In the genomic region with DNA sequence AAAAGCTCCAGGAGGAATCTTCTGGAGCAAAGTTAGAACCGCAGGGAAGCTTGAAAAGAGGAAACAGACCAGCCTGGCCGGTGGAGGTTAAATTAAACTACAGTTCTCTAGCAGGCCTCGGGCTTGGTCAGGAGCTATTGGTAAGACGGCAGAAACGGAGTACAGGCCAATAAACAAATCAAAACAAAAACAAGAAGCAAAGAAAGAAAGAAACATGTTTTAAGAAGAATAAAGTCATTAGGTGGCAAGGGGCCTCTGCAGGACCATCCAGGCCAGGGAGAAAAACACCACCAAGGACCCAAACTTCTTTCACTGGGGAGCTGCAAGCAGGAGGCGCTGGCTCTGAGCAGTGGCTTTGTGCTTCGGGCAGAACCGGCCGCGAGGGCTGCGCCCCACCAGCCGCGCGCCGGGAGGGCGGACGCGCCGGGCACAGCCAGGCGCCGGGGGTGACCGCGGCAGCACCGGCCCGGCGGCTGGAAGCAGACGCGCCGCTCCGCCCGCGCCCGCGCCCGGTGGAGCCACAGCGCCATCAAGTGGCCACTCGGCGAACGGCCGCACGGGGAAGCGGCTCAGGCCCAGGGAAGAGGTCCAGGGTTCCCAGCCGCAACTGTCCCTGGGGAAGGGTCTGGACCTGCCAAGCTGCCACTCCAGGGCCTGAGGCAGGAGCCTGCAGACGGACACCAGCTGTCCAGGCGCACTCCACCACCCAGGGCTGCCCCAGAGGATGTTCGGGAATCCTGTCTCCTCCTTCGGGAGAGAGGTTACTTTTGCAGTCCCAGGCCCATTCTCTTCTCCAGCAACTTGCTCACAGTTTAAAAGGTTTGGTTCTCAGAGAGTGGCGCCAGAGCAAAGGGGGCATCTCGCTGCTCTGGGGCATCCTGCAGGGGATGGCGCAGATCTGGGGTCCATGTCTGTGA, we compare ENCODE assay signal across 8 cellular contexts.
DNase-seq lines count a peak whose midpoint lies in the region; ATAC-seq, FAIRE-seq and TF ChIP-seq lines count a peak whose summit lies in the region.

No MANE protein-coding gene starts in this region.

- 25 to 26% methylated on average over 18 to 23 of the region's 50 CpGs for WGBS in thyroid gland, 2 donors

- DNase-seq in DMS114 treated with DMSO at 0.1 percent for 48 hours (lab: John Stamatoyannopoulos, UW; ENCODE audit: unreplicated experiment) (peak; percentile 30), HTR-8/SVneo (ENCODE audit: insufficient read length, low spot score) (peak; percentile 87), fibroblast of the conjunctiva (ENCODE audit: low read depth) (peak; percentile 33), neural crest cell (ENCODE audit: low read depth, low spot score) (peak; percentile 95), thyroid gland (peak; percentile 81 to 83)

- H3K4me3 Mint-ChIP-seq in activated T-helper 17 cell treated with anti-CD3 and anti-CD28 coated beads, Interleukin-2, amount 50 U/mL, for 72 hours, result peak overlapping the region; percentile 31
- no peak overlapping the region for H3K4me3 Mint-ChIP-seq in neural crest cell

- intact Hi-C loops in thyroid gland (cut with DNase I), result loop anchor here (5.0 to 10.0 kb wide), 2 partner anchors 415 to 1063 kb away; a partner anchor contains a TSS

- TF ChIP-seq POLR2A in thyroid gland (IDR thresholded peaks at IDR 0.05), result peak in 1 of 2 donors; percentile 50

- peak; percentile 83 for ATAC-seq in GM21390 (IDR thresholded peaks at IDR 0.05; ENCODE audit: unreplicated experiment)
- peak; percentile 83 for ATAC-seq in activated T-helper 17 cell treated with anti-CD3 and anti-CD28 coated beads, Interleukin-2, amount 50 U/mL, for 72 hours (replicated peaks)

- H3K36me3 Mint-ChIP-seq in activated T-helper 17 cell treated with anti-CD3 and anti-CD28 coated beads, Interleukin-2, amount 50 U/mL, for 72 hours (ENCODE audit: low read depth), result no peaks in the 10 kb centered on the region
- peaks cover 5% of the 10 kb centered on the region for H3K36me3 Mint-ChIP-seq in neural crest cell (ENCODE audit: low read depth)

- peaks cover 12 to 16% of the 10 kb centered on the region in 2 donors for H3K4me1 ChIP-seq in thyroid gland

- TF ChIP-seq CTCF in neural crest cell (conservative IDR thresholded peaks at IDR 0.05) (peak; percentile 89), thyroid gland (IDR thresholded peaks at IDR 0.05) (peak; percentile 50 to 100 (median 94))

- H3K36me3 ChIP-seq in thyroid gland, result no peaks in the 10 kb centered on the region

- no peak overlapping the region for H3K27ac Mint-ChIP-seq in activated T-helper 17 cell treated with anti-CD3 and anti-CD28 coated beads, Interleukin-2, amount 50 U/mL, for 72 hours
- no peak overlapping the region for H3K27ac Mint-ChIP-seq in neural crest cell (ENCODE audit: unreplicated experiment)

- peak overlapping the region; percentile 66 to 68 (median 68) for H3K27ac ChIP-seq in thyroid gland

- no peaks in the 10 kb centered on the region for H3K9me3 Mint-ChIP-seq in activated T-helper 17 cell treated with anti-CD3 and anti-CD28 coated beads, Interleukin-2, amount 50 U/mL, for 72 hours
- no peaks in the 10 kb centered on the region for H3K9me3 Mint-ChIP-seq in neural crest cell

- no peaks in the 10 kb centered on the region for H3K9me3 ChIP-seq in thyroid gland

- H3K4me3 ChIP-seq in thyroid gland (replicated peaks in 1 of 3), result no peak overlapping the region

- FAIRE-seq in HTR-8/SVneo (lab: Jason Lieb, UNC), result peak; percentile 98

- peaks cover 8% of the 10 kb centered on the region for H3K27me3 Mint-ChIP-seq in activated T-helper 17 cell treated with anti-CD3 and anti-CD28 coated beads, Interleukin-2, amount 50 U/mL, for 72 hours
- H3K27me3 Mint-ChIP-seq in neural crest cell (ENCODE audit: low read depth), result no peaks in the 10 kb centered on the region

- no peaks in the 10 kb centered on the region for H3K4me1 Mint-ChIP-seq in activated T-helper 17 cell treated with anti-CD3 and anti-CD28 coated beads, Interleukin-2, amount 50 U/mL, for 72 hours
- peaks cover 38% of the 10 kb centered on the region for H3K4me1 Mint-ChIP-seq in neural crest cell

- no peaks in the 10 kb centered on the region for H3K27me3 ChIP-seq in thyroid gland

TF ChIP-seq in PFSK-1, 5 proteins besides CTCF, POLR2A, EP300 and RAD21:
- no peak for TF ChIP-seq SIN3A (IDR thresholded peaks at IDR 0.05; ENCODE audit: borderline replicate concordance, insufficient read depth, low read length)
- TF ChIP-seq POLR2AphosphoS5 (IDR thresholded peaks at IDR 0.05; ENCODE audit: low read depth, low read length), result no peak
- peak; percentile 46 for TF ChIP-seq FOXP2 (optimal IDR thresholded peaks at IDR 0.05; ENCODE audit: borderline replicate concordance, extremely low read depth, extremely low read length, insufficient read depth)
- no peak for TF ChIP-seq TAF1 (IDR thresholded peaks at IDR 0.05; ENCODE audit: borderline replicate concordance, insufficient read depth, low read length)
- TF ChIP-seq, protein P1, sequence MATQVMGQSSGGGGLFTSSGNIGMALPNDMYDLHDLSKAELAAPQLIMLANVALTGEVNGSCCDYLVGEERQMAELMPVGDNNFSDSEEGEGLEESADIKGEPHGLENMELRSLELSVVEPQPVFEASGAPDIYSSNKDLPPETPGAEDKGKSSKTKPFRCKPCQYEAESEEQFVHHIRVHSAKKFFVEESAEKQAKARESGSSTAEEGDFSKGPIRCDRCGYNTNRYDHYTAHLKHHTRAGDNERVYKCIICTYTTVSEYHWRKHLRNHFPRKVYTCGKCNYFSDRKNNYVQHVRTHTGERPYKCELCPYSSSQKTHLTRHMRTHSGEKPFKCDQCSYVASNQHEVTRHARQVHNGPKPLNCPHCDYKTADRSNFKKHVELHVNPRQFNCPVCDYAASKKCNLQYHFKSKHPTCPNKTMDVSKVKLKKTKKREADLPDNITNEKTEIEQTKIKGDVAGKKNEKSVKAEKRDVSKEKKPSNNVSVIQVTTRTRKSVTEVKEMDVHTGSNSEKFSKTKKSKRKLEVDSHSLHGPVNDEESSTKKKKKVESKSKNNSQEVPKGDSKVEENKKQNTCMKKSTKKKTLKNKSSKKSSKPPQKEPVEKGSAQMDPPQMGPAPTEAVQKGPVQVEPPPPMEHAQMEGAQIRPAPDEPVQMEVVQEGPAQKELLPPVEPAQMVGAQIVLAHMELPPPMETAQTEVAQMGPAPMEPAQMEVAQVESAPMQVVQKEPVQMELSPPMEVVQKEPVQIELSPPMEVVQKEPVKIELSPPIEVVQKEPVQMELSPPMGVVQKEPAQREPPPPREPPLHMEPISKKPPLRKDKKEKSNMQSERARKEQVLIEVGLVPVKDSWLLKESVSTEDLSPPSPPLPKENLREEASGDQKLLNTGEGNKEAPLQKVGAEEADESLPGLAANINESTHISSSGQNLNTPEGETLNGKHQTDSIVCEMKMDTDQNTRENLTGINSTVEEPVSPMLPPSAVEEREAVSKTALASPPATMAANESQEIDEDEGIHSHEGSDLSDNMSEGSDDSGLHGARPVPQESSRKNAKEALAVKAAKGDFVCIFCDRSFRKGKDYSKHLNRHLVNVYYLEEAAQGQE (IDR thresholded peaks at IDR 0.05; ENCODE audit: insufficient read depth in 1 of 2, low read depth in 2 of 2, low read length in 2 of 2), result no peak

Comparison
In these comparisons a context has a peak if more than half of its experiments do, and no peak if none do; other contexts are left out.
1. DNase-seq: peak in every context shown above with its lines; median percentile 95 in neural crest cell; 87 in HTR-8/SVneo; 82 in thyroid gland; 33 in fibroblast of the conjunctiva; 30 in DMS114 treated with DMSO at 0.1 percent for 48 hours.